Comparison of ENCODE assay signal across 8 cellular contexts in genomic region chr5:43313035-43313853, GRCh38. TPM values are rescaled to one million over a fixed set of nuclear protein-coding genes. Genes with fewer than 3 reads are reported as not detected.
DNase-seq lines count a peak whose midpoint lies in the region; ATAC-seq and TF ChIP-seq lines count a peak whose summit lies in the region.

Gene HMGCS1, minus strand, starts transcription at chr5:43313412. Its CDS starts 14,447 bp downstream, at chr5:43298965.

- peak within 1 kb of the TSS; percentile 98 for H3K4me3 Mint-ChIP-seq in activated T-helper 2 cell treated with anti-CD3 and anti-CD28 coated beads, Interferon-gamma antibody, Interleukin-2, Interleukin-4, amounts not matched to agents 10 μg/mL and 5 μg/mL and 100 μg/mL, durations not matched to agents 14 hours and 24 hours and 36 hours (ENCODE audit: low read depth)
- H3K4me3 Mint-ChIP-seq in naive thymus-derived CD4-positive, alpha-beta T cell: peak within 1 kb of the TSS; percentile 82 to 99 (median 94)
- peak within 1 kb of the TSS; percentile 93 to 99 for H3K4me3 Mint-ChIP-seq in stimulated activated naive B cell treated with anti-CD40 and anti-IgM and Interleukin-4, amounts not matched to agents 10 μg/mL and 1 μg/mL and 100 μg/mL, for 72 hours

- peak within 1 kb of the TSS; percentile 84 for H3K9ac ChIP-seq in fibroblast of lung (ENCODE audit: insufficient read depth, low read length)

- peaks cover 22% of the 10 kb centered on the region for H3K9me3 Mint-ChIP-seq in activated T-helper 2 cell treated with anti-CD3 and anti-CD28 coated beads, Interferon-gamma antibody, Interleukin-2, Interleukin-4, amounts not matched to agents 10 μg/mL and 5 μg/mL and 100 μg/mL, durations not matched to agents 14 hours and 24 hours and 36 hours
- H3K9me3 Mint-ChIP-seq in naive thymus-derived CD4-positive, alpha-beta T cell: peaks cover 0 to 10% (median 0%) of the 10 kb centered on the region in 11 donors
- peaks cover 5% of the 10 kb centered on the region in 2 donors for H3K9me3 Mint-ChIP-seq in stimulated activated naive B cell treated with anti-CD40 and anti-IgM and Interleukin-4, amounts not matched to agents 10 μg/mL and 1 μg/mL and 100 μg/mL, for 72 hours

- H3K36me3 ChIP-seq in RWPE2 (ENCODE audit: low read depth) (peaks cover 49% of the 10 kb centered on the region), fibroblast of lung (ENCODE audit: control insufficient read depth, insufficient read depth, low read length) (no peaks in the 10 kb centered on the region)
- peaks cover 0 to 5% (median 0%) of the 10 kb centered on the region in 3 experiments for H3K36me3 ChIP-seq in naive thymus-derived CD4-positive, alpha-beta T cell (ENCODE audit: control insufficient read depth in 2 of 3, insufficient read depth in 3 of 3, low read length in 3 of 3)

- H3K27me3 Mint-ChIP-seq in activated T-helper 2 cell treated with anti-CD3 and anti-CD28 coated beads, Interferon-gamma antibody, Interleukin-2, Interleukin-4, amounts not matched to agents 10 μg/mL and 5 μg/mL and 100 μg/mL, durations not matched to agents 14 hours and 24 hours and 36 hours (ENCODE audit: low read depth): no peaks in the 10 kb centered on the region
- peaks cover 0 to 2% (median 0%) of the 10 kb centered on the region in 5 donors for H3K27me3 Mint-ChIP-seq in naive thymus-derived CD4-positive, alpha-beta T cell
- no peaks in the 10 kb centered on the region for H3K27me3 Mint-ChIP-seq in stimulated activated naive B cell treated with anti-CD40 and anti-IgM and Interleukin-4, amounts not matched to agents 10 μg/mL and 1 μg/mL and 100 μg/mL, for 72 hours

- H3K27ac ChIP-seq in RWPE2 (ENCODE audit: poor library complexity, severe bottlenecking): peak within 1 kb of the TSS; percentile 98
- peak within 1 kb of the TSS; percentile 90 for H3K27ac ChIP-seq in fibroblast of lung (ENCODE audit: insufficient read depth, low read length)
- peak within 1 kb of the TSS; percentile 95 for H3K27ac ChIP-seq in naive thymus-derived CD4-positive, alpha-beta T cell (ENCODE audit: low read depth, low read length)

- CTCF ChIA-PET in naive thymus-derived CD4-positive, alpha-beta T cell (lab: Charles Lee): interaction anchor here (0.8 to 2.2 kb wide), 9 partner anchors 14 to 404 kb away, joined by 3 to 6 read pairs (median 4); partner anchors contain the start of genes TMEM267 and ZNF131

- H3K27ac Mint-ChIP-seq in activated T-helper 2 cell treated with anti-CD3 and anti-CD28 coated beads, Interferon-gamma antibody, Interleukin-2, Interleukin-4, amounts not matched to agents 10 μg/mL and 5 μg/mL and 100 μg/mL, durations not matched to agents 14 hours and 24 hours and 36 hours: peak within 1 kb of the TSS; percentile 95
- peak within 1 kb of the TSS; percentile 81 to 98 (median 94) for H3K27ac Mint-ChIP-seq in naive thymus-derived CD4-positive, alpha-beta T cell
- H3K27ac Mint-ChIP-seq in stimulated activated naive B cell treated with anti-CD40 and anti-IgM and Interleukin-4, amounts not matched to agents 10 μg/mL and 1 μg/mL and 100 μg/mL, for 72 hours: peak within 1 kb of the TSS; percentile 99

- no peaks in the 10 kb centered on the region for H3K27me3 ChIP-seq in RWPE2 (ENCODE audit: insufficient read depth, poor library complexity, severe bottlenecking)
- H3K27me3 ChIP-seq in fibroblast of lung (ENCODE audit: control insufficient read depth, insufficient read depth, low read length): no peaks in the 10 kb centered on the region
- no peaks in the 10 kb centered on the region for H3K27me3 ChIP-seq in naive thymus-derived CD4-positive, alpha-beta T cell (ENCODE audit: control insufficient read depth in 2 of 2, insufficient read depth in 2 of 2, low read length in 2 of 2)

- H3K9me3 ChIP-seq in RWPE2 (ENCODE audit: severe bottlenecking): no peaks in the 10 kb centered on the region
- H3K9me3 ChIP-seq in fibroblast of lung (ENCODE audit: control insufficient read depth, insufficient read depth, low read depth, low read length): no peaks in the 10 kb centered on the region
- H3K9me3 ChIP-seq in naive thymus-derived CD4-positive, alpha-beta T cell (ENCODE audit: control insufficient read depth in 2 of 3, low read length in 3 of 3): no peaks in the 10 kb centered on the region

- peaks cover 59% of the 10 kb centered on the region for H3K36me3 Mint-ChIP-seq in activated T-helper 2 cell treated with anti-CD3 and anti-CD28 coated beads, Interferon-gamma antibody, Interleukin-2, Interleukin-4, amounts not matched to agents 10 μg/mL and 5 μg/mL and 100 μg/mL, durations not matched to agents 14 hours and 24 hours and 36 hours (ENCODE audit: low read depth)
- peaks cover 0 to 26% (median 0%) of the 10 kb centered on the region in 5 donors for H3K36me3 Mint-ChIP-seq in naive thymus-derived CD4-positive, alpha-beta T cell
- H3K36me3 Mint-ChIP-seq in stimulated activated naive B cell treated with anti-CD40 and anti-IgM and Interleukin-4, amounts not matched to agents 10 μg/mL and 1 μg/mL and 100 μg/mL, for 72 hours: peaks cover 20 to 36% of the 10 kb centered on the region in 2 donors

- H3K79me2 ChIP-seq in fibroblast of lung (ENCODE audit: control insufficient read depth, insufficient read depth, low read length): peaks cover 50% of the 10 kb centered on the region

- TF ChIP-seq CTCF in RWPE2 (IDR thresholded peaks at IDR 0.05; ENCODE audit: poor library complexity, severe bottlenecking) (peak; percentile 4), fibroblast of lung (conservative IDR thresholded peaks at IDR 0.05 in 1 of 2, IDR thresholded peaks at IDR 0.05 in 1 of 2; ENCODE audit: low read depth in 1 of 2, low read length in 2 of 2) (no peak)

- ATAC-seq in RWPE2 (ENCODE audit: low read depth): peak; percentile 92
- peak; percentile 93 for ATAC-seq in naive thymus-derived CD4-positive, alpha-beta T cell
- ATAC-seq in stimulated activated naive B cell treated with anti-CD40 and anti-IgM and Interleukin-4, amounts not matched to agents 10 μg/mL and 1 μg/mL and 100 μg/mL, for 72 hours (replicated peaks): peak; percentile 90 to 91

- POLR2A ChIA-PET in naive thymus-derived CD4-positive, alpha-beta T cell (lab: Charles Lee): interaction anchor here (0.6 to 4.8 kb wide), 24 partner anchors 9 to 543 kb away, joined by 3 to 82 read pairs (median 5); partner anchors contain the start of genes C5orf34, TMEM267 and ZNF131

- DNase-seq in EH (ENCODE audit: low read depth): peak; percentile 100
- DNase-seq in H4 (ENCODE audit: low spot score): peak; percentile 100
- peak; percentile 100 for DNase-seq in LoVo (ENCODE audit: low spot score)
- peak; percentile 100 for DNase-seq in RWPE2 (ENCODE audit: low spot score)
- peak; percentile 99 for DNase-seq in activated T-helper 2 cell treated with anti-CD3 and anti-CD28 coated beads, Interferon-gamma antibody, Interleukin-2, Interleukin-4, amounts not matched to agents 10 μg/mL and 5 μg/mL and 100 μg/mL, durations not matched to agents 14 hours and 24 hours and 36 hours (ENCODE audit: low spot score)
- peak; percentile 100 for DNase-seq in fibroblast of lung (ENCODE audit: low read depth in 2 of 2)
- DNase-seq in naive thymus-derived CD4-positive, alpha-beta T cell: peak; percentile 94 to 99 (median 99)
- peak; percentile 100 for DNase-seq in stimulated activated naive B cell treated with anti-CD40 and anti-IgM and Interleukin-4, amounts not matched to agents 10 μg/mL and 1 μg/mL and 100 μg/mL, for 72 hours

- peak within 1 kb of the TSS; percentile 66 for H2AFZ ChIP-seq in fibroblast of lung (ENCODE audit: low read length)

- peaks cover 67% of the 10 kb centered on the region for H3K4me1 Mint-ChIP-seq in activated T-helper 2 cell treated with anti-CD3 and anti-CD28 coated beads, Interferon-gamma antibody, Interleukin-2, Interleukin-4, amounts not matched to agents 10 μg/mL and 5 μg/mL and 100 μg/mL, durations not matched to agents 14 hours and 24 hours and 36 hours (ENCODE audit: low read depth)
- H3K4me1 Mint-ChIP-seq in naive thymus-derived CD4-positive, alpha-beta T cell: peaks cover 19 to 63% (median 39%) of the 10 kb centered on the region in 7 donors
- peaks cover 38 to 62% of the 10 kb centered on the region in 2 donors for H3K4me1 Mint-ChIP-seq in stimulated activated naive B cell treated with anti-CD40 and anti-IgM and Interleukin-4, amounts not matched to agents 10 μg/mL and 1 μg/mL and 100 μg/mL, for 72 hours

- intact Hi-C loops in activated T-helper 2 cell treated with anti-CD3 and anti-CD28 coated beads, Interferon-gamma antibody, Interleukin-2, Interleukin-4, amounts not matched to agents 10 μg/mL and 5 μg/mL and 100 μg/mL, durations not matched to agents 14 hours and 24 hours and 36 hours (cut with micrococcal nuclease): loop anchor here (1.0 to 5.0 kb wide), 8 partner anchors 120 to 362 kb away; partner anchors contain the start of genes C5orf34, NNT, PAIP1 and TMEM267
- intact Hi-C loops in naive thymus-derived CD4-positive, alpha-beta T cell (cut with micrococcal nuclease): loop anchor here (1.0 to 10.0 kb wide), 33 partner anchors 9 to 1495 kb away; partner anchors contain the start of genes C5orf34 (in 2 of the 2), NNT (in 2 of the 2), OXCT1 (in 2 of the 2) and RIMOC1 (in 2 of the 2)

- H3K4me3 ChIP-seq in RWPE2 (ENCODE audit: severe bottlenecking) (peak within 1 kb of the TSS; percentile 74), fibroblast of lung (replicated peaks in 1 of 4; ENCODE audit: control extremely low read depth in 1 of 4, insufficient read depth in 1 of 4, low read depth in 3 of 4, low read length in 4 of 4) (peak within 1 kb of the TSS; percentile 93 to 99 (median 96))
- H3K4me3 ChIP-seq in naive thymus-derived CD4-positive, alpha-beta T cell (ENCODE audit: low read length): peak within 1 kb of the TSS; percentile 89

- peak within 1 kb of the TSS; percentile 92 for H3K4me2 ChIP-seq in fibroblast of lung (ENCODE audit: extremely low read depth, insufficient read depth, low read length)

- H3K4me1 ChIP-seq in RWPE2 (ENCODE audit: insufficient read depth, poor library complexity, severe bottlenecking): peaks cover 49% of the 10 kb centered on the region
- peaks cover 2% of the 10 kb centered on the region for H3K4me1 ChIP-seq in fibroblast of lung (ENCODE audit: control insufficient read depth, extremely low read depth, insufficient read depth, low read length)
- H3K4me1 ChIP-seq in naive thymus-derived CD4-positive, alpha-beta T cell (ENCODE audit: control insufficient read depth in 2 of 2, insufficient read depth in 2 of 2, low read length in 2 of 2): peaks cover 9 to 12% of the 10 kb centered on the region in 2 donors

- peaks cover 6% of the 10 kb centered on the region for H4K20me1 ChIP-seq in fibroblast of lung (ENCODE audit: control insufficient read depth, extremely low read depth, insufficient read depth, low read length)

RNA-seq across cellular contexts. Expression of gene HMGCS1, which starts in this region (rescaled TPM):
- total RNA-seq in H4 (2014; rRNA removed; shearing (Covaris generic)): 54.3 and 57.0 TPM in 2 replicates
- total RNA-seq in activated T-helper 2 cell treated with anti-CD3 and anti-CD28 coated beads, Interferon-gamma antibody, Interleukin-2, Interleukin-4, amounts not matched to agents 10 μg/mL and 5 μg/mL and 100 μg/mL, durations not matched to agents 14 hours and 24 hours and 36 hours: 232 and 233 TPM in 2 replicates
- total RNA-seq in fibroblast of lung: 93.2 and 253 TPM in 2 replicates
- 118 and 203 TPM in 2 replicates for polyA plus RNA-seq in fibroblast of lung
- polyA plus RNA-seq in fibroblast of lung (2012): 82.4 and 131 TPM in 2 replicates
- polyA minus RNA-seq in fibroblast of lung (ENCODE audit: low replicate concordance): 14.9 and 22.1 TPM in 2 replicates
- 10 to 100 TPM; 32.2 to 77.5 (median 48.2) TPM for total RNA-seq in naive thymus-derived CD4-positive, alpha-beta T cell
- polyA plus RNA-seq in naive thymus-derived CD4-positive, alpha-beta T cell: 1 to 10 TPM; 8.9 to 9.0 TPM

Comparison
In these comparisons a context has a peak if more than half of its experiments do, and no peak if none do; other contexts are left out.
1. Peak in every context shown above with its lines: DNase-seq, ATAC-seq, H3K4me3 ChIP-seq and H3K27ac ChIP-seq.
2. RNA of gene HMGCS1 (polyA plus RNA-seq): 82.4 to 203 TPM in fibroblast of lung; 8.9 to 9.0 TPM in naive thymus-derived CD4-positive, alpha-beta T cell; every median in the first group is over 4 times any median in the second.